ENCODE assay signal across 16 cellular contexts in the genomic region with DNA sequence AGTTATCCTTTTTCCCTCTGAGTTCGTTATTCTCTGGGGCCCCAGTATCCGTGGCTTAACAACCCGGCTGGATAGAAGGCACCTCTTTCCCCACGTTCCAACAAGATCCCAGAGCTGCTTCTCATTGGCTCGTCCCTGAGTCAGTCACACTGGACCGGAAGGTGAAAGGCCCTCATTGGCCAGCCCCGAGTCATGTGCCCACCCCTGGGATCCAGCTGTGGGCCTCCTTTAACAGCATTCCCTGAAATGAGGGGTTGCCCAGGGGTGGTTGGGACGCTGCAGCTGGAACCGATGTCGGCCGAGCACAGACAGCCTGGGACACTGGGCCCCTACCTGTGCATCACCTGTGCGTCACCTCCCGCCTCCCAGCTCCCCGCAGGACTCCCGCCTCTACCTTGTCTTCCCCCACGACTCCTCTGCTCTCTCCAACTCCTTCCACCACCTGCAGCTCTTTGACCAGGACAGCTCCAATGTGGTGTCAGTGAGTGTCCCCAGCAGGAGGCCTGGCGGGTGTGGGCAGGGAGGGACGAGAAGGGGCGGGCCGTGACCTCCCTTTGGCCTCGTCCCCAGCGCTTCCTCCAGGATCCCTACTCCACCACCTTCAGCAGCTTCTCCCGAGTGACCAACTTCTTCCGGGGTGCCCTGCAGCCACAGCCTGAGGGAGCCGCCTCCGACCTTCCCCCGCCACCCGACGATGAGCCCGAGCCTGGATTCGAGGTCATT. TPM values are rescaled to one million over a fixed set of nuclear protein-coding genes. Genes with fewer than 3 reads are reported as not detected.
DNase-seq lines count a peak whose midpoint lies in the region; ATAC-seq, FAIRE-seq and TF ChIP-seq lines count a peak whose summit lies in the region.
"Had no signal": no experiment of that assay in that cellular context is flagged by ENCODE, and none has a peak within 500 bp of the region (broad histone marks: within the 10 kb centered on the region; RNA-seq: fewer than 3 reads in every experiment).

No MANE protein-coding gene starts in this region.

- CTCF ChIA-PET in HepG2 (lab: Yijun Ruan, JAX; ENCODE audit: low intra/inter-chr PET ratio, low total read pairs): no interaction called here

- H3K9me3 ChIP-seq in WERI-Rb-1 (ENCODE audit: severe bottlenecking) (no peaks in the 10 kb centered on the region), HepG2 (ENCODE audit: low read length) (no peaks in the 10 kb centered on the region)

- H3K27me3 ChIP-seq in WERI-Rb-1 (ENCODE audit: insufficient read depth, low read depth, severe bottlenecking) (no peaks in the 10 kb centered on the region), HepG2 (ENCODE audit: control insufficient read depth in 1 of 2, insufficient read depth in 2 of 2, low read length in 2 of 2) (no peaks in the 10 kb centered on the region; a peak in 1 of 5 replicates)

- TF ChIP-seq EP300 in HepG2 (IDR thresholded peaks at IDR 0.05; ENCODE audit: low read depth in 2 of 2, low read length in 2 of 2) (no peak), HepG2 (CRISPR knock-in tag; IDR thresholded peaks at IDR 0.05; ENCODE audit: borderline replicate concordance) (no peak)

- POLR2A ChIA-PET in HepG2 (lab: Yijun Ruan, JAX): no interaction called here

- in situ Hi-C loops in HepG2 (cut with HindIII; ENCODE audit: extremely low pct_ligation_motif_present, low pct_unique_long_range_greater_than_20kb): no loop called here

- no peak for TF ChIP-seq CTCF in WERI-Rb-1 (IDR thresholded peaks at IDR 0.05; ENCODE audit: low read depth, low read length)
- no peak for TF ChIP-seq CTCF in HepG2 (CRISPR knock-in tag; IDR thresholded peaks at IDR 0.05)

- intact Hi-C loops in HepG2 (cut with micrococcal nuclease; ENCODE audit: unreplicated experiment): no loop called here

- peak; percentile 26 for DNase-seq in WERI-Rb-1
- DNase-seq in HepG2 (ENCODE audit: low spot score): no peak
- no peak for DNase-seq in NOMO-1 treated with dmso at 0.1 percent for 144 hours (lab: John Stamatoyannopoulos, UW; ENCODE audit: unreplicated experiment)
- no peak for DNase-seq in middle frontal gyrus (ENCODE audit: extremely low spot score, low spot score)
- DNase-seq: activated CD4-positive, alpha-beta T cell treated with anti-CD3 and anti-CD28 coated beads, Interleukin-2, amount 10 ng/mL, durations not matched to agents 7 days and 5 days; activated T-cell treated with anti-CD3 and anti-CD28 coated beads, Interleukin-2, amount 50 U/mL, for 4 hours; DMS79 treated with DMSO at 0.1 percent for 48 hours; KBM-7; naive thymus-derived CD8-positive, alpha-beta T cell; NCI-H1105; T1000 had no signal

- H3K27ac ChIP-seq in WERI-Rb-1: no peak overlapping the region
- no peak overlapping the region for H3K27ac ChIP-seq in HepG2 (ENCODE audit: extremely low read length, insufficient read depth, low read length)

- no peak for FAIRE-seq in HepG2 (lab: Jason Lieb, UNC)
- FAIRE-seq: endometrium, frontal cortex had no signal

- peaks cover 5% of the 10 kb centered on the region for H4K20me1 ChIP-seq in HepG2 (ENCODE audit: insufficient read depth, low read length)

- H3K4me3 ChIP-seq in WERI-Rb-1 (ENCODE audit: low read depth, low read length) (no peak overlapping the region), HepG2 (replicated peaks in 1 of 3; ENCODE audit: insufficient read depth in 1 of 3, low read depth in 2 of 3, low read length in 3 of 3) (no peak overlapping the region)
- H3K4me3 ChIP-seq: lung had no signal

- H3K4me1 ChIP-seq in HepG2 (ENCODE audit: insufficient read depth, low read length): peaks cover 21% of the 10 kb centered on the region

- peaks cover 49% of the 10 kb centered on the region for H3K36me3 ChIP-seq in WERI-Rb-1
- H3K36me3 ChIP-seq in HepG2 (replicated peaks in 1 of 2; ENCODE audit: control insufficient read depth in 1 of 2, insufficient read depth in 2 of 2, low read length in 2 of 2): peaks cover 23 to 62% of the 10 kb centered on the region in 2 experiments

- ATAC-seq in HepG2 (no peak), GM18873 (IDR thresholded peaks at IDR 0.05; ENCODE audit: low FRiP score, unreplicated experiment) (no peak)
- ATAC-seq: activated T-cell treated with anti-CD3 and anti-CD28 coated beads, Interleukin-2, amount 50 U/mL, for 4 hours; naive thymus-derived CD8-positive, alpha-beta T cell had no signal

- no peak for TF ChIP-seq RAD21 in HepG2 (CRISPR knock-in tag; IDR thresholded peaks at IDR 0.05)

- BruUV-seq in HepG2 (replicated peaks; lab: Mats Ljungman, UMichigan): no TSS peak

- WGBS in HepG2 (ENCODE audit: low lambda C conversion rate): 93% methylated on average over 30 of the region's 31 CpGs

- H3K4me2 ChIP-seq in HepG2 (ENCODE audit: low read depth, low read length): no peak overlapping the region

- H3K9ac ChIP-seq in HepG2 (ENCODE audit: insufficient read depth, low read depth, low read length): no peak overlapping the region

- no peak overlapping the region for H2AFZ ChIP-seq in HepG2 (ENCODE audit: low read length)

- H3K79me2 ChIP-seq in HepG2 (ENCODE audit: insufficient read depth, low read length): peaks cover 13% of the 10 kb centered on the region

- TF ChIP-seq POLR2A in GM15510 (IDR thresholded peaks at IDR 0.05; ENCODE audit: borderline replicate concordance, extremely low read depth, insufficient read length) (peak; percentile 31), HepG2 (IDR thresholded peaks at IDR 0.05; ENCODE audit: insufficient read depth in 1 of 2, low read depth in 2 of 2, low read length in 2 of 2) (no peak)

RNA-seq across cellular contexts. Expression of a gene that starts 4.3 kb away (rescaled TPM):
- total RNA-seq in HepG2 (2016; rRNA removed; fragmentation: Illumina TruSeq; extraction: Trizol): 3.6 and 9.7 TPM in 2 replicates
- total RNA-seq in HepG2 (2016; cell fraction: cytosol; rRNA removed; fragmentation: Illumina TruSeq; extraction: Trizol; ENCODE audit: low read depth): 3.6 and 4.6 TPM in 2 replicates
- 4.5 and 10.0 TPM in 2 replicates for total RNA-seq in HepG2 (2016; cell fraction: insoluble cytoplasmic fraction; rRNA removed; fragmentation: Illumina TruSeq; extraction: Trizol)
- 7.6 and 8.5 TPM in 2 replicates for total RNA-seq in HepG2 (2016; cell fraction: membrane; rRNA removed; fragmentation: Illumina TruSeq; extraction: Trizol)
- total RNA-seq in HepG2 (2016; cell fraction: nucleus; rRNA removed; fragmentation: Illumina TruSeq; extraction: Trizol): 8.6 and 13.7 TPM in 2 replicates
- 16.9 and 21.6 TPM in 2 replicates for polyA plus RNA-seq in HepG2 (2011; rRNA removed)
- 7.9 and 12.0 TPM in 2 replicates for polyA plus RNA-seq in HepG2 (2011; cell fraction: cytosol; rRNA removed)
- polyA plus RNA-seq in HepG2 (2011; cell fraction: nucleus; rRNA removed): 83.8 and 108 TPM in 2 replicates
- 19.0 and 23.3 TPM in 2 replicates for polyA plus RNA-seq in HepG2 (2012)
- 4.7 and 5.1 TPM in 2 replicates for polyA plus RNA-seq in HepG2 (2016; cell fraction: cytosol; fragmentation: Illumina TruSeq; extraction: Trizol; ENCODE audit: low read depth)
- polyA plus RNA-seq in HepG2 (2016; cell fraction: insoluble cytoplasmic fraction; fragmentation: Illumina TruSeq; extraction: Trizol; ENCODE audit: low read depth): 10.7 and 15.1 TPM in 2 replicates
- 9.3 and 10.8 TPM in 2 replicates for polyA plus RNA-seq in HepG2 (2016; cell fraction: membrane; fragmentation: Illumina TruSeq; extraction: Trizol; ENCODE audit: low read depth)
- 45.7 and 46.6 TPM in 2 replicates for polyA plus RNA-seq in HepG2 (2016; cell fraction: nucleus; fragmentation: Illumina TruSeq; extraction: Trizol; ENCODE audit: insufficient read depth, low read depth)
- 14.8 and 17.4 TPM in 2 replicates for polyA minus RNA-seq in HepG2 (2011; rRNA and poly(A)+ RNA removed; ENCODE audit: low replicate concordance)
- 9.8 and 11.2 TPM in 2 replicates for polyA minus RNA-seq in HepG2 (2011; cell fraction: cytosol; rRNA and poly(A)+ RNA removed)
- polyA minus RNA-seq in HepG2 (2011; cell fraction: nucleus; rRNA and poly(A)+ RNA removed): 16.0 and 24.2 TPM in 2 replicates

RNA-seq across cellular contexts. Expression of a gene that starts 4.7 kb away (rescaled TPM):
- total RNA-seq in HepG2 (2016; rRNA removed; fragmentation: Illumina TruSeq; extraction: Trizol): 10.9 and 13.5 TPM in 2 replicates
- 6.3 and 7.3 TPM in 2 replicates for total RNA-seq in HepG2 (2016; cell fraction: cytosol; rRNA removed; fragmentation: Illumina TruSeq; extraction: Trizol; ENCODE audit: low read depth)
- total RNA-seq in HepG2 (2016; cell fraction: insoluble cytoplasmic fraction; rRNA removed; fragmentation: Illumina TruSeq; extraction: Trizol): 10.3 and 14.9 TPM in 2 replicates
- total RNA-seq in HepG2 (2016; cell fraction: membrane; rRNA removed; fragmentation: Illumina TruSeq; extraction: Trizol): 14.8 and 16.5 TPM in 2 replicates
- total RNA-seq in HepG2 (2016; cell fraction: nucleus; rRNA removed; fragmentation: Illumina TruSeq; extraction: Trizol): 12.4 and 13.6 TPM in 2 replicates
- 27.8 and 30.0 TPM in 2 replicates for polyA plus RNA-seq in HepG2 (2011; rRNA removed)
- polyA plus RNA-seq in HepG2 (2011; cell fraction: cytosol; rRNA removed): 29.0 and 32.7 TPM in 2 replicates
- 56.2 and 76.4 TPM in 2 replicates for polyA plus RNA-seq in HepG2 (2011; cell fraction: nucleus; rRNA removed)
- polyA plus RNA-seq in HepG2 (2012): 19.5 and 19.7 TPM in 2 replicates
- 22.7 and 24.3 TPM in 2 replicates for polyA plus RNA-seq in HepG2 (2016; cell fraction: cytosol; fragmentation: Illumina TruSeq; extraction: Trizol; ENCODE audit: low read depth)
- polyA plus RNA-seq in HepG2 (2016; cell fraction: insoluble cytoplasmic fraction; fragmentation: Illumina TruSeq; extraction: Trizol; ENCODE audit: low read depth): 43.5 and 52.7 TPM in 2 replicates
- polyA plus RNA-seq in HepG2 (2016; cell fraction: membrane; fragmentation: Illumina TruSeq; extraction: Trizol; ENCODE audit: low read depth): 46.7 and 51.1 TPM in 2 replicates
- polyA plus RNA-seq in HepG2 (2016; cell fraction: nucleus; fragmentation: Illumina TruSeq; extraction: Trizol; ENCODE audit: insufficient read depth, low read depth): 55.9 and 59.4 TPM in 2 replicates
- polyA minus RNA-seq in HepG2 (2011; rRNA and poly(A)+ RNA removed; ENCODE audit: low replicate concordance): 25.3 and 37.7 TPM in 2 replicates
- 13.0 and 14.0 TPM in 2 replicates for polyA minus RNA-seq in HepG2 (2011; cell fraction: cytosol; rRNA and poly(A)+ RNA removed)
- polyA minus RNA-seq in HepG2 (2011; cell fraction: nucleus; rRNA and poly(A)+ RNA removed): 21.9 and 22.5 TPM in 2 replicates

RNA-seq across cellular contexts. Expression of a gene that starts 14.5 kb away (rescaled TPM):
- 12.5 and 27.1 TPM in 2 replicates for total RNA-seq in HepG2 (2016; rRNA removed; fragmentation: Illumina TruSeq; extraction: Trizol)
- 15.1 and 16.6 TPM in 2 replicates for total RNA-seq in HepG2 (2016; cell fraction: cytosol; rRNA removed; fragmentation: Illumina TruSeq; extraction: Trizol; ENCODE audit: low read depth)
- total RNA-seq in HepG2 (2016; cell fraction: insoluble cytoplasmic fraction; rRNA removed; fragmentation: Illumina TruSeq; extraction: Trizol): 14.0 and 23.3 TPM in 2 replicates
- 10.4 and 12.6 TPM in 2 replicates for total RNA-seq in HepG2 (2016; cell fraction: membrane; rRNA removed; fragmentation: Illumina TruSeq; extraction: Trizol)
- total RNA-seq in HepG2 (2016; cell fraction: nucleus; rRNA removed; fragmentation: Illumina TruSeq; extraction: Trizol): 22.5 and 24.4 TPM in 2 replicates
- polyA plus RNA-seq in HepG2 (2011; rRNA removed): 12.7 and 17.0 TPM in 2 replicates
- 6.9 and 10.2 TPM in 2 replicates for polyA plus RNA-seq in HepG2 (2011; cell fraction: cytosol; rRNA removed)
- polyA plus RNA-seq in HepG2 (2011; cell fraction: nucleus; rRNA removed): 96.1 and 104 TPM in 2 replicates
- 14.4 and 18.2 TPM in 2 replicates for polyA plus RNA-seq in HepG2 (2012)
- 6.4 and 8.2 TPM in 2 replicates for polyA plus RNA-seq in HepG2 (2016; cell fraction: cytosol; fragmentation: Illumina TruSeq; extraction: Trizol; ENCODE audit: low read depth)
- 11.5 and 13.4 TPM in 2 replicates for polyA plus RNA-seq in HepG2 (2016; cell fraction: insoluble cytoplasmic fraction; fragmentation: Illumina TruSeq; extraction: Trizol; ENCODE audit: low read depth)
- polyA plus RNA-seq in HepG2 (2016; cell fraction: membrane; fragmentation: Illumina TruSeq; extraction: Trizol; ENCODE audit: low read depth): 11.3 and 40.2 TPM in 2 replicates
- 87.3 and 98.8 TPM in 2 replicates for polyA plus RNA-seq in HepG2 (2016; cell fraction: nucleus; fragmentation: Illumina TruSeq; extraction: Trizol; ENCODE audit: insufficient read depth, low read depth)
- 16.1 and 37.1 TPM in 2 replicates for polyA minus RNA-seq in HepG2 (2011; rRNA and poly(A)+ RNA removed; ENCODE audit: low replicate concordance)
- polyA minus RNA-seq in HepG2 (2011; cell fraction: cytosol; rRNA and poly(A)+ RNA removed): 9.8 and 10.1 TPM in 2 replicates
- polyA minus RNA-seq in HepG2 (2011; cell fraction: nucleus; rRNA and poly(A)+ RNA removed): 30.5 and 40.2 TPM in 2 replicates

RNA-seq across cellular contexts. Expression of a gene that starts 14.9 kb away (rescaled TPM):
- total RNA-seq in HepG2 (2016; rRNA removed; fragmentation: Illumina TruSeq; extraction: Trizol): not detected in 2 replicates
- total RNA-seq in HepG2 (2016; cell fraction: cytosol; rRNA removed; fragmentation: Illumina TruSeq; extraction: Trizol; ENCODE audit: low read depth): not detected in 2 replicates
- total RNA-seq in HepG2 (2016; cell fraction: insoluble cytoplasmic fraction; rRNA removed; fragmentation: Illumina TruSeq; extraction: Trizol): 0.18 and 0.30 TPM in 2 replicates
- total RNA-seq in HepG2 (2016; cell fraction: membrane; rRNA removed; fragmentation: Illumina TruSeq; extraction: Trizol): not detected in 2 replicates
- total RNA-seq in HepG2 (2016; cell fraction: nucleus; rRNA removed; fragmentation: Illumina TruSeq; extraction: Trizol): not detected in 2 replicates
- polyA plus RNA-seq in HepG2 (2011; rRNA removed): not detected in 2 replicates
- polyA plus RNA-seq in HepG2 (2011; cell fraction: cytosol; rRNA removed): 0.08 TPM in 1 of 2 replicates, not detected in the other
- polyA plus RNA-seq in HepG2 (2011; cell fraction: nucleus; rRNA removed): 0.16 and 0.28 TPM in 2 replicates
- 0.50 TPM in 1 of 2 replicates, not detected in the other for polyA plus RNA-seq in HepG2 (2012)
- polyA plus RNA-seq in HepG2 (2016; cell fraction: cytosol; fragmentation: Illumina TruSeq; extraction: Trizol; ENCODE audit: low read depth): 0.29 TPM in 1 of 2 replicates, not detected in the other
- not detected in 2 replicates for polyA plus RNA-seq in HepG2 (2016; cell fraction: insoluble cytoplasmic fraction; fragmentation: Illumina TruSeq; extraction: Trizol; ENCODE audit: low read depth)
- not detected in 2 replicates for polyA plus RNA-seq in HepG2 (2016; cell fraction: membrane; fragmentation: Illumina TruSeq; extraction: Trizol; ENCODE audit: low read depth)
- not detected in 2 replicates for polyA plus RNA-seq in HepG2 (2016; cell fraction: nucleus; fragmentation: Illumina TruSeq; extraction: Trizol; ENCODE audit: insufficient read depth, low read depth)
- polyA minus RNA-seq in HepG2 (2011; rRNA and poly(A)+ RNA removed; ENCODE audit: low replicate concordance): 0.09 TPM in 1 of 2 replicates, not detected in the other
- not detected in 2 replicates for polyA minus RNA-seq in HepG2 (2011; cell fraction: cytosol; rRNA and poly(A)+ RNA removed)
- not detected in 2 replicates for polyA minus RNA-seq in HepG2 (2011; cell fraction: nucleus; rRNA and poly(A)+ RNA removed)

RNA-seq across cellular contexts. Expression of a gene that starts 30.9 kb away (rescaled TPM):
- total RNA-seq in HepG2 (2016; rRNA removed; fragmentation: Illumina TruSeq; extraction: Trizol): 59.4 and 68.5 TPM in 2 replicates
- total RNA-seq in HepG2 (2016; cell fraction: cytosol; rRNA removed; fragmentation: Illumina TruSeq; extraction: Trizol; ENCODE audit: low read depth): 30.7 and 36.0 TPM in 2 replicates
- total RNA-seq in HepG2 (2016; cell fraction: insoluble cytoplasmic fraction; rRNA removed; fragmentation: Illumina TruSeq; extraction: Trizol): 67.3 and 74.4 TPM in 2 replicates
- total RNA-seq in HepG2 (2016; cell fraction: membrane; rRNA removed; fragmentation: Illumina TruSeq; extraction: Trizol): 45.7 and 54.4 TPM in 2 replicates
- 68.2 and 84.3 TPM in 2 replicates for total RNA-seq in HepG2 (2016; cell fraction: nucleus; rRNA removed; fragmentation: Illumina TruSeq; extraction: Trizol)
- 63.5 and 77.7 TPM in 2 replicates for polyA plus RNA-seq in HepG2 (2011; rRNA removed)
- polyA plus RNA-seq in HepG2 (2011; cell fraction: cytosol; rRNA removed): 27.3 and 44.2 TPM in 2 replicates
- polyA plus RNA-seq in HepG2 (2011; cell fraction: nucleus; rRNA removed): 387 and 441 TPM in 2 replicates
- 72.7 and 99.0 TPM in 2 replicates for polyA plus RNA-seq in HepG2 (2012)
- 24.0 and 27.8 TPM in 2 replicates for polyA plus RNA-seq in HepG2 (2016; cell fraction: cytosol; fragmentation: Illumina TruSeq; extraction: Trizol; ENCODE audit: low read depth)
- 78.0 and 94.4 TPM in 2 replicates for polyA plus RNA-seq in HepG2 (2016; cell fraction: insoluble cytoplasmic fraction; fragmentation: Illumina TruSeq; extraction: Trizol; ENCODE audit: low read depth)
- 34.7 and 37.3 TPM in 2 replicates for polyA plus RNA-seq in HepG2 (2016; cell fraction: membrane; fragmentation: Illumina TruSeq; extraction: Trizol; ENCODE audit: low read depth)
- polyA plus RNA-seq in HepG2 (2016; cell fraction: nucleus; fragmentation: Illumina TruSeq; extraction: Trizol; ENCODE audit: insufficient read depth, low read depth): 178 and 181 TPM in 2 replicates
- polyA minus RNA-seq in HepG2 (2011; rRNA and poly(A)+ RNA removed; ENCODE audit: low replicate concordance): 73.5 and 109 TPM in 2 replicates
- 42.8 and 45.1 TPM in 2 replicates for polyA minus RNA-seq in HepG2 (2011; cell fraction: cytosol; rRNA and poly(A)+ RNA removed)
- polyA minus RNA-seq in HepG2 (2011; cell fraction: nucleus; rRNA and poly(A)+ RNA removed): 69.0 and 75.8 TPM in 2 replicates
